ENCODE assay signal across 1 cellular context in genomic region chr14:30547388-30548048, GRCh38.
TF ChIP-seq lines count a peak whose summit lies in the region.

No MANE protein-coding gene starts in this region.

TF ChIP-seq in HepG2, 621 proteins besides CTCF, POLR2A, EP300 and RAD21 (continued from another document):
- TF ChIP-seq ATF2 (CRISPR knock-in tag; IDR thresholded peaks at IDR 0.05) (no peak), ZNF782 (CRISPR knock-in tag; IDR thresholded peaks at IDR 0.05; ENCODE audit: borderline replicate concordance) (0 out of 2 replicates have a peak, but pooled peaks have one; percentile 42), ZNF572 (CRISPR knock-in tag; IDR thresholded peaks at IDR 0.05) (no peak), SNAPC2 (CRISPR knock-in tag; IDR thresholded peaks at IDR 0.05) (no peak), JUND (CRISPR knock-in tag; IDR thresholded peaks at IDR 0.05) (no peak), TP53 (CRISPR knock-in tag; conservative IDR thresholded peaks at IDR 0.05) (no peak), ZNF841 (CRISPR knock-in tag; IDR thresholded peaks at IDR 0.05; ENCODE audit: borderline replicate concordance) (no peak), AHR (CRISPR knock-in tag; IDR thresholded peaks at IDR 0.05) (no peak), ZNF101 (CRISPR knock-in tag; IDR thresholded peaks at IDR 0.05; ENCODE audit: borderline replicate concordance, low read depth) (no peak), ZNF660 (CRISPR knock-in tag; IDR thresholded peaks at IDR 0.05; ENCODE audit: borderline replicate concordance, low read depth) (no peak), TAF15 (IDR thresholded peaks at IDR 0.05; ENCODE audit: low read depth, low read length, poor library complexity, severe bottlenecking) (no peak), HOXA5 (CRISPR knock-in tag; IDR thresholded peaks at IDR 0.05) (no peak), HNRNPK (IDR thresholded peaks at IDR 0.05; ENCODE audit: low read depth, low read length, poor library complexity, severe bottlenecking) (peak; percentile 23), ZNF644 (CRISPR knock-in tag; IDR thresholded peaks at IDR 0.05; ENCODE audit: low read depth) (no peak)
- TF ChIP-seq, protein P1, sequence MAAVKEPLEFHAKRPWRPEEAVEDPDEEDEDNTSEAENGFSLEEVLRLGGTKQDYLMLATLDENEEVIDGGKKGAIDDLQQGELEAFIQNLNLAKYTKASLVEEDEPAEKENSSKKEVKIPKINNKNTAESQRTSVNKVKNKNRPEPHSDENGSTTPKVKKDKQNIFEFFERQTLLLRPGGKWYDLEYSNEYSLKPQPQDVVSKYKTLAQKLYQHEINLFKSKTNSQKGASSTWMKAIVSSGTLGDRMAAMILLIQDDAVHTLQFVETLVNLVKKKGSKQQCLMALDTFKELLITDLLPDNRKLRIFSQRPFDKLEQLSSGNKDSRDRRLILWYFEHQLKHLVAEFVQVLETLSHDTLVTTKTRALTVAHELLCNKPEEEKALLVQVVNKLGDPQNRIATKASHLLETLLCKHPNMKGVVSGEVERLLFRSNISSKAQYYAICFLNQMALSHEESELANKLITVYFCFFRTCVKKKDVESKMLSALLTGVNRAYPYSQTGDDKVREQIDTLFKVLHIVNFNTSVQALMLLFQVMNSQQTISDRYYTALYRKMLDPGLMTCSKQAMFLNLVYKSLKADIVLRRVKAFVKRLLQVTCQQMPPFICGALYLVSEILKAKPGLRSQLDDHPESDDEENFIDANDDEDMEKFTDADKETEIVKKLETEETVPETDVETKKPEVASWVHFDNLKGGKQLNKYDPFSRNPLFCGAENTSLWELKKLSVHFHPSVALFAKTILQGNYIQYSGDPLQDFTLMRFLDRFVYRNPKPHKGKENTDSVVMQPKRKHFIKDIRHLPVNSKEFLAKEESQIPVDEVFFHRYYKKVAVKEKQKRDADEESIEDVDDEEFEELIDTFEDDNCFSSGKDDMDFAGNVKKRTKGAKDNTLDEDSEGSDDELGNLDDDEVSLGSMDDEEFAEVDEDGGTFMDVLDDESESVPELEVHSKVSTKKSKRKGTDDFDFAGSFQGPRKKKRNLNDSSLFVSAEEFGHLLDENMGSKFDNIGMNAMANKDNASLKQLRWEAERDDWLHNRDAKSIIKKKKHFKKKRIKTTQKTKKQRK (IDR thresholded peaks at IDR 0.05; ENCODE audit: low read length) = no peak
